ENCODE assay signal across 10 cellular contexts in the genomic region with DNA sequence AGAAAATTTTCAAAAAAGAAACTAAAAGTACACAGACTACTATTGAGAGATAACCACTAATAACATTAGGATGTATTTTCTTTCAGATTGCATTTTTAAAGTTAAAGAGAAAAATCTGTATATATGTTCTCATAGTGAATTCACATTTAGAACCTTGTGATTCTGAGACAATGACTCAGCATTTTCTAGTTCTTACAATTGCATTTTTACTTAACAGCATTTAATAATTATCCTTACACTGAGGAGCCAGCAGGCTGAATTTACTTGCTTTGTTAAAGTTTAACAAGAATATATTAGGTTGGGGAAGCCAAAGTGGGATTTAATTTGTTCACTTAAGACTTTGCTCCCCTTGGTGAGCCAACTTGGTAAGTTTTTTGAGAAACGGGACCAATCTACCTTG. TPM values are rescaled to one million over a fixed set of nuclear protein-coding genes. Genes with fewer than 3 reads are reported as not detected.
DNase-seq lines count a peak whose midpoint lies in the region; ATAC-seq, FAIRE-seq and TF ChIP-seq lines count a peak whose summit lies in the region.
"Had no signal": no experiment of that assay in that cellular context is flagged by ENCODE, and none has a peak within 500 bp of the region (broad histone marks: within the 10 kb centered on the region; RNA-seq: fewer than 3 reads in every experiment).

No MANE protein-coding gene starts in this region.

- 12 to 51% (median 25%) methylated on average over 1 of the region's 1 CpG for WGBS in small intestine, 3 donors

- H3K9me3 Mint-ChIP-seq in activated T-helper 17 cell treated with anti-CD3 and anti-CD28 coated beads, Interleukin-2, amount 50 U/mL, for 72 hours, result no peaks in the 10 kb centered on the region

- H3K36me3 Mint-ChIP-seq in activated T-helper 17 cell treated with anti-CD3 and anti-CD28 coated beads, Interleukin-2, amount 50 U/mL, for 72 hours (ENCODE audit: low read depth), result peaks cover 5% of the 10 kb centered on the region

- no peak for FAIRE-seq in small intestine (lab: Jason Lieb, UNC)

- no peaks in the 10 kb centered on the region for H3K27me3 Mint-ChIP-seq in activated T-helper 17 cell treated with anti-CD3 and anti-CD28 coated beads, Interleukin-2, amount 50 U/mL, for 72 hours

- H3K27ac Mint-ChIP-seq in activated T-helper 17 cell treated with anti-CD3 and anti-CD28 coated beads, Interleukin-2, amount 50 U/mL, for 72 hours, result peak overlapping the region; percentile 2

- peak overlapping the region; percentile 59 for H3K27ac ChIP-seq in HUES48 (ENCODE audit: low read depth, low read length)
- H3K27ac ChIP-seq in foreskin keratinocyte, result peak overlapping the region; percentile 4
- H3K27ac ChIP-seq in small intestine (ENCODE audit: low read depth in 1 of 2, low read length in 1 of 2), result no peak overlapping the region
- H3K27ac ChIP-seq in SJCRH30, result no peak overlapping the region

- ATAC-seq in activated T-helper 17 cell treated with anti-CD3 and anti-CD28 coated beads, Interleukin-2, amount 50 U/mL, for 72 hours (replicated peaks), result no peak
- no peak for ATAC-seq in foreskin keratinocyte

- H3K4me1 ChIP-seq in HUES48 (ENCODE audit: control insufficient read depth, insufficient read depth, low read length), result peaks cover 20% of the 10 kb centered on the region
- peaks cover 20% of the 10 kb centered on the region for H3K4me1 ChIP-seq in foreskin keratinocyte
- H3K4me1 ChIP-seq in small intestine (ENCODE audit: control insufficient read depth in 2 of 2, insufficient read depth in 1 of 2, low read depth in 1 of 2, low read length in 1 of 2), result peaks cover 0 to 4% of the 10 kb centered on the region in 2 donors
- no peaks in the 10 kb centered on the region for H3K4me1 ChIP-seq in SJCRH30

- H3K4me1 Mint-ChIP-seq in activated T-helper 17 cell treated with anti-CD3 and anti-CD28 coated beads, Interleukin-2, amount 50 U/mL, for 72 hours, result peaks cover 21% of the 10 kb centered on the region

- DNase-seq in foreskin keratinocyte (peak in 1 of 2 donors; percentile 7), small intestine (peak; percentile 33), SJCRH30 (no peak), NCI-H510A treated with DMSO at 0.1 percent for 48 hours (lab: John Stamatoyannopoulos, UW) (no peak)
- DNase-seq in stimulated activated CD4-positive, alpha-beta T cell treated with anti-CD3 and anti-CD28 coated beads, Interleukin-4, amount 100 ng/mL, for 24 hours, result no peak
- no peak for DNase-seq in activated CD4-positive, alpha-beta T cell treated with anti-CD3 and anti-CD28 coated beads, Interleukin-2, amount 50 U/mL, for 48 hours
- DNase-seq: activated CD8-positive, alpha-beta memory T cell treated with anti-CD3 and anti-CD28 coated beads for 24 hours; glutamatergic neuron had no signal

- H3K4me3 ChIP-seq in HUES48 (ENCODE audit: low read depth, low read length) (no peak overlapping the region), small intestine (ENCODE audit: low read depth in 1 of 2, low read length in 2 of 2) (no peak overlapping the region), SJCRH30 (no peak overlapping the region)

- H3K27me3 ChIP-seq in HUES48 (ENCODE audit: control insufficient read depth, insufficient read depth, low read length), result no peaks in the 10 kb centered on the region
- H3K27me3 ChIP-seq in foreskin keratinocyte, result no peaks in the 10 kb centered on the region
- no peaks in the 10 kb centered on the region for H3K27me3 ChIP-seq in small intestine (ENCODE audit: control insufficient read depth in 2 of 2, insufficient read depth in 2 of 2, low read length in 2 of 2)
- H3K27me3 ChIP-seq in SJCRH30, result no peaks in the 10 kb centered on the region

- TF ChIP-seq CTCF in foreskin keratinocyte (conservative IDR thresholded peaks at IDR 0.05), result no peak

- H3K36me3 ChIP-seq in HUES48 (ENCODE audit: control insufficient read depth, insufficient read depth, low read length) (no peaks in the 10 kb centered on the region), small intestine (ENCODE audit: control insufficient read depth in 2 of 2, insufficient read depth in 2 of 2, low read length in 2 of 2) (no peaks in the 10 kb centered on the region), SJCRH30 (no peaks in the 10 kb centered on the region)

- H3K9me3 ChIP-seq in HUES48 (ENCODE audit: control insufficient read depth, insufficient read depth, low read length) (no peaks in the 10 kb centered on the region), small intestine (ENCODE audit: control insufficient read depth, low read depth) (no peaks in the 10 kb centered on the region), SJCRH30 (replicated peaks) (no peaks in the 10 kb centered on the region)

- H3K4me3 Mint-ChIP-seq in activated T-helper 17 cell treated with anti-CD3 and anti-CD28 coated beads, Interleukin-2, amount 50 U/mL, for 72 hours, result no peak overlapping the region

- peak overlapping the region; percentile 26; the same call in 1 of the 2 replicates for H3K9ac ChIP-seq in HUES48 (ENCODE audit: low read depth, low read length)

RNA-seq across cellular contexts. Expression of a gene that starts 4.5 kb away (rescaled TPM):
- total RNA-seq in activated T-helper 17 cell treated with anti-CD3 and anti-CD28 coated beads, Interleukin-2, amount 50 U/mL, for 72 hours, result 10 to 100 TPM; 15.7 to 30.1 TPM
- 39.1 and 44.5 TPM in 2 replicates for total RNA-seq in foreskin keratinocyte
- polyA plus RNA-seq in foreskin keratinocyte, result 10.6 and 12.5 TPM in 2 replicates
- polyA plus RNA-seq in small intestine, result 10 to 100 TPM; 11.5 to 17.2 (median 15.1) TPM
- total RNA-seq in SJCRH30 (2014; rRNA removed; shearing (Covaris generic)), result 4.0 and 4.5 TPM in 2 replicates

RNA-seq across cellular contexts. Expression of a gene that starts 21.8 kb away (rescaled TPM):
- total RNA-seq in activated T-helper 17 cell treated with anti-CD3 and anti-CD28 coated beads, Interleukin-2, amount 50 U/mL, for 72 hours, result 10 to 100 TPM; 35.1 to 44.3 TPM
- total RNA-seq in foreskin keratinocyte, result 43.5 and 46.0 TPM in 2 replicates
- polyA plus RNA-seq in foreskin keratinocyte (39.6 and 41.0 TPM in 2 replicates), small intestine (10 to 100 TPM in 2 of 3 donors, 1 to 10 TPM in 1; 7.4 to 29.9 (median 12.7) TPM)
- 36.5 and 55.7 TPM in 2 replicates for total RNA-seq in SJCRH30 (2014; rRNA removed; shearing (Covaris generic))

Comparison
In these comparisons a context has a peak if more than half of its experiments do, and no peak if none do; other contexts are left out.
1. H3K27ac ChIP-seq: peak in HUES48 (single experiment) and foreskin keratinocyte (single experiment); none in small intestine (0 of 2) and SJCRH30 (single experiment).